ENCODE assay signal across 8 cellular contexts in the genomic region with DNA sequence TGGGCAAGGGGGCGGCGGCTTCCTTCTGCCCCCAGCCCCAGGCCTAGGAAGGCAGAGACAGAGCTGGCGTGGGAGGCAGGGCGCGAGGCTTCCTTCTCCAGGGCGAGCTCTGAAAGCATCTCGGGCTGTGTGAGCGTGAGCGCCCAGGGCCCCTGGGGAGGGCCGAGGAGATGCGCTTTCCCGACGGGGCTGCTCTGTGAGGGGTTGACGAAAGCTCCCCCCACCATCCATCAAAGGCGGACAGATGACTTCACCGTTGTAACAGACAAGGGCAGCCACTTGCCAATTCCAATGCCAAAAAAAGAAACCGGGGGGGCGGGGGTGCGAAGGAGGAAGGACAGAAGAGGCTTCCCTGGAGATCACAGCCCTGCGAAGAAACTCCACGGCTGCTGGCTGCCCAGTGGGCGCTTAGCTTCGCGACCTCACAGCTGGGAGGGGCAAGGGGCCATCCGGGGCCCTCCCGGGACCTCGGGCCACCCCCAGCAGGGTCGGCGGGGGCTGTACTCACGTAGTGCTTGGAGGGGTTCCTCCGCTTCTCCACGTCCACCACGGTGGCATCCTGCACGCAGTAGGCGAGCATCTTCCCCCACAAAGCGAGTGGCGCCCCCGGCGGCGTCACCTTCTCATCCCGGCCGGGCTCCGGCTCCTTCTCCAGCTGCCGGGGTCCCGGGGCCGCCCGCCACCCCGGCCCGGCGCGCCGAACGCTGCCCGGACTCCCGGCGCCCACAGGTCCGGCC. TPM values are rescaled to one million over a fixed set of nuclear protein-coding genes. Genes with fewer than 3 reads are reported as not detected.
DNase-seq lines count a peak whose midpoint lies in the region; ATAC-seq, FAIRE-seq and TF ChIP-seq lines count a peak whose summit lies in the region.

No MANE protein-coding gene starts in this region.

- H3K4me3 Mint-ChIP-seq in activated naive CD4-positive, alpha-beta T cell treated with anti-CD3 and anti-CD28 coated beads, Interleukin-2, amount 10 ng/mL, durations not matched to agents 7 days and 5 days = peak overlapping the region; percentile 70

- TF ChIP-seq CTCF in heart right ventricle (IDR thresholded peaks at IDR 0.05) = peak in 4 of 9 donors; percentile 18 to 40 (median 24)
- TF ChIP-seq CTCF in prostate gland (IDR thresholded peaks at IDR 0.05) = peak in 1 of 4 experiments; percentile 1

- intact Hi-C loops in heart right ventricle (cut with DNase I) (loop anchor here in 7 of 10 donors (5.0 to 10.0 kb wide), 7 partner anchors 43 to 260 kb away; no protein-coding TSS in a partner anchor), prostate gland (cut with DNase I) (loop anchor here (5.0 kb wide), 1 partner anchor 83 kb away; no protein-coding TSS in a partner anchor)

- ATAC-seq in heart right ventricle (peak; percentile 16 to 59 (median 35)), GM18861 (IDR thresholded peaks at IDR 0.05; ENCODE audit: unreplicated experiment) (no peak)

- no peaks in the 10 kb centered on the region for H3K9me3 Mint-ChIP-seq in activated naive CD4-positive, alpha-beta T cell treated with anti-CD3 and anti-CD28 coated beads, Interleukin-2, amount 10 ng/mL, durations not matched to agents 7 days and 5 days

- H3K4me1 ChIP-seq in HUES6 (ENCODE audit: control insufficient read depth, insufficient read depth, low read length) (peaks cover 21% of the 10 kb centered on the region; the same call in 1 of the 2 replicates), heart right ventricle (peaks cover 29 to 71% (median 57%) of the 10 kb centered on the region in 9 donors), prostate gland (replicated peaks) (peaks cover 8% of the 10 kb centered on the region)

- FAIRE-seq in RCC 7860 (lab: Jason Lieb, UNC) = no peak

- TF ChIP-seq POLR2A in prostate gland (IDR thresholded peaks at IDR 0.05) = no peak

- H3K4me1 Mint-ChIP-seq in activated naive CD4-positive, alpha-beta T cell treated with anti-CD3 and anti-CD28 coated beads, Interleukin-2, amount 10 ng/mL, durations not matched to agents 7 days and 5 days = peaks cover 17% of the 10 kb centered on the region

- H3K4me3 ChIP-seq in HUES6 (ENCODE audit: low read depth, low read length) (peak overlapping the region; percentile 75), heart right ventricle (peak overlapping the region; percentile 55 to 94 (median 82)), prostate gland (peak overlapping the region; percentile 52 to 62)

- WGBS in heart right ventricle, 2 donors = 1% methylated on average over 54 to 56 of the region's 57 CpGs
- 0% methylated on average over 39 of the region's 57 CpGs for WGBS in prostate gland

- peak overlapping the region; percentile 79 for H3K9ac ChIP-seq in HUES6 (ENCODE audit: low read length)

- DNase-seq in AG08396 (ENCODE audit: low spot score) (peak; percentile 54), heart right ventricle (peak; percentile 59 to 76), prostate gland (ENCODE audit: low spot score) (no peak), amniotic stem cell (lab: John Stamatoyannopoulos, UW) (no peak), RCC 7860 (ENCODE audit: low spot score) (no peak)
- DNase-seq in activated naive CD4-positive, alpha-beta T cell treated with anti-CD3 and anti-CD28 coated beads, Interleukin-2, amount 10 ng/mL, durations not matched to agents 7 days and 5 days = peak; percentile 42

- H3K27ac Mint-ChIP-seq in activated naive CD4-positive, alpha-beta T cell treated with anti-CD3 and anti-CD28 coated beads, Interleukin-2, amount 10 ng/mL, durations not matched to agents 7 days and 5 days = no peak overlapping the region

- H3K27ac ChIP-seq in HUES6 (ENCODE audit: low read depth, low read length) (no peak overlapping the region; the same call in 1 of the 2 replicates), heart right ventricle (peak overlapping the region; percentile 53 to 91 (median 86)), prostate gland (peak overlapping the region; percentile 68 to 69)

- H3K36me3 Mint-ChIP-seq in activated naive CD4-positive, alpha-beta T cell treated with anti-CD3 and anti-CD28 coated beads, Interleukin-2, amount 10 ng/mL, durations not matched to agents 7 days and 5 days = peaks cover 3% of the 10 kb centered on the region

- peaks cover 32% of the 10 kb centered on the region; the same call in 1 of the 2 replicates for H3K27me3 ChIP-seq in HUES6 (ENCODE audit: control insufficient read depth, insufficient read depth, low read length)
- peaks cover 0 to 24% (median 0%) of the 10 kb centered on the region in 7 donors for H3K27me3 ChIP-seq in heart right ventricle
- H3K27me3 ChIP-seq in prostate gland (replicated peaks; ENCODE audit: insufficient read depth) = no peaks in the 10 kb centered on the region

- H3K9me3 ChIP-seq in HUES6 (ENCODE audit: control insufficient read depth, insufficient read depth, low read depth, low read length) (no peaks in the 10 kb centered on the region), heart right ventricle (no peaks in the 10 kb centered on the region), prostate gland (no peaks in the 10 kb centered on the region)

- peaks cover 91% of the 10 kb centered on the region for H3K27me3 Mint-ChIP-seq in activated naive CD4-positive, alpha-beta T cell treated with anti-CD3 and anti-CD28 coated beads, Interleukin-2, amount 10 ng/mL, durations not matched to agents 7 days and 5 days

- H3K36me3 ChIP-seq in HUES6 (ENCODE audit: control insufficient read depth, insufficient read depth, low read length) = no peaks in the 10 kb centered on the region
- H3K36me3 ChIP-seq in heart right ventricle = no peaks in the 10 kb centered on the region
- no peaks in the 10 kb centered on the region for H3K36me3 ChIP-seq in prostate gland

- CTCF ChIA-PET in activated naive CD4-positive, alpha-beta T cell treated with anti-CD3 and anti-CD28 coated beads, Interleukin-2, amount 10 ng/mL, durations not matched to agents 7 days and 5 days (lab: Charles Lee) = interaction anchor here (1.0 to 2.7 kb wide), 11 partner anchors 12 to 144 kb away, joined by 3 to 11 read pairs (median 4); no protein-coding TSS in a partner anchor

RNA-seq across cellular contexts. Expression of a gene that starts 0.5 kb away (rescaled TPM):
- 10 to 100 TPM; 30.6 to 44.9 (median 36.0) TPM for total RNA-seq in heart right ventricle
- polyA plus RNA-seq in heart right ventricle = 10 to 100 TPM in 1 of 2 donors, 1 to 10 TPM in 1; 6.9 to 14.2 TPM
- 10 to 100 TPM; 14.2 to 26.4 TPM for total RNA-seq in prostate gland

Comparison
In these comparisons a context has a peak if more than half of its experiments do, and no peak if none do; other contexts are left out.
1. DNase-seq: peak in AG08396 (single experiment), activated naive CD4-positive, alpha-beta T cell treated with anti-CD3 and anti-CD28 coated beads, Interleukin-2, amount 10 ng/mL, durations not matched to agents 7 days and 5 days (single experiment) and heart right ventricle (2 of 2); none in prostate gland (single experiment), amniotic stem cell (single experiment) and RCC 7860 (single experiment).
2. Peak in every context shown above with its lines, with median percentiles within 50 percentile points of each other: H3K4me3 ChIP-seq.